10 cellular contexts compared by ENCODE assay signal in genomic region chr13:48506092-48506701, GRCh38. TPM values are rescaled to one million over a fixed set of nuclear protein-coding genes. Genes with fewer than 3 reads are reported as not detected.
A peak's percentile ranks its signal among the peaks of the same experiment; 100 is the strongest.
DNase-seq lines count a peak whose midpoint lies in the region; ATAC-seq, FAIRE-seq and TF ChIP-seq lines count a peak whose summit lies in the region.
"Had no signal": no experiment of that assay in that cellular context is flagged by ENCODE, and none has a peak within 500 bp of the region (broad histone marks: within the 10 kb centered on the region; RNA-seq: fewer than 3 reads in every experiment).

No MANE protein-coding gene starts in this region.

- no peak for TF ChIP-seq CTCF in colonic mucosa (IDR thresholded peaks at IDR 0.05)

- no peaks in the 10 kb centered on the region for H3K4me1 ChIP-seq in colonic mucosa
- no peaks in the 10 kb centered on the region for H3K4me1 ChIP-seq in small intestine (ENCODE audit: control insufficient read depth in 2 of 2, insufficient read depth in 1 of 2, low read depth in 1 of 2, low read length in 1 of 2)
- H3K4me1 ChIP-seq: A549 had no signal

- intact Hi-C loops in colonic mucosa (cut with DNase I): no loop called here

- H3K27ac ChIP-seq in colonic mucosa: peak overlapping the region; percentile 43
- peak overlapping the region; percentile 59 to 86 for H3K27ac ChIP-seq in small intestine (ENCODE audit: low read depth in 1 of 2, low read length in 1 of 2)
- H3K27ac ChIP-seq: A549 had no signal

- H3K9me3 ChIP-seq in colonic mucosa (no peaks in the 10 kb centered on the region), small intestine (ENCODE audit: control insufficient read depth, low read depth) (no peaks in the 10 kb centered on the region)
- H3K9me3 ChIP-seq: A549 had no signal

- ATAC-seq in HG03432 (IDR thresholded peaks at IDR 0.05; ENCODE audit: unreplicated experiment): peak; percentile 28
- no peak for ATAC-seq in GM18861 (IDR thresholded peaks at IDR 0.05; ENCODE audit: unreplicated experiment)
- ATAC-seq: A549, Panc1 had no signal

- peak; percentile 44 for DNase-seq in NK-92 treated with Interleukin-12 subunit alpha and Interleukin-12 subunit beta, amount 100 ng/mL, for 24 hours (lab: John Stamatoyannopoulos, UW)
- DNase-seq in NK-92 (lab: John Stamatoyannopoulos, UW; ENCODE audit: unreplicated experiment): no peak
- no peak for DNase-seq in colonic mucosa
- DNase-seq in small intestine: no peak
- no peak for DNase-seq in NCI-H2029 treated with DMSO at 0.1 percent for 48 hours (lab: John Stamatoyannopoulos, UW)
- DNase-seq in pons (ENCODE audit: low spot score): no peak

- no peak for FAIRE-seq in small intestine (lab: Jason Lieb, UNC)
- FAIRE-seq: A549 had no signal

- H3K4me3 ChIP-seq in colonic mucosa (no peak overlapping the region), small intestine (ENCODE audit: low read depth in 1 of 2, low read length in 2 of 2) (no peak overlapping the region)
- H3K4me3 ChIP-seq: A549 had no signal

- no peaks in the 10 kb centered on the region for H3K36me3 ChIP-seq in colonic mucosa
- no peaks in the 10 kb centered on the region for H3K36me3 ChIP-seq in small intestine (ENCODE audit: control insufficient read depth in 2 of 2, insufficient read depth in 2 of 2, low read length in 2 of 2)

- 81 to 88% (median 86%) methylated on average over 14 of the region's 14 CpGs for WGBS in small intestine, 3 donors

- no peak overlapping the region for H3K9ac ChIP-seq in colonic mucosa (ENCODE audit: low read depth in 2 of 2, low read length in 2 of 2)

- H3K27me3 ChIP-seq in colonic mucosa (no peaks in the 10 kb centered on the region), small intestine (ENCODE audit: control insufficient read depth in 2 of 2, insufficient read depth in 2 of 2, low read length in 2 of 2) (no peaks in the 10 kb centered on the region)

RNA-seq across cellular contexts. Expression of gene RCBTB2, which starts 26.7 kb away (rescaled TPM):
- total RNA-seq in colonic mucosa: 1 to 10 TPM; 3.3 to 5.5 TPM
- 1 to 10 TPM; 3.1 to 7.6 (median 4.8) TPM for polyA plus RNA-seq in small intestine
